ENCODE assay signal across 8 cellular contexts in the genomic region with DNA sequence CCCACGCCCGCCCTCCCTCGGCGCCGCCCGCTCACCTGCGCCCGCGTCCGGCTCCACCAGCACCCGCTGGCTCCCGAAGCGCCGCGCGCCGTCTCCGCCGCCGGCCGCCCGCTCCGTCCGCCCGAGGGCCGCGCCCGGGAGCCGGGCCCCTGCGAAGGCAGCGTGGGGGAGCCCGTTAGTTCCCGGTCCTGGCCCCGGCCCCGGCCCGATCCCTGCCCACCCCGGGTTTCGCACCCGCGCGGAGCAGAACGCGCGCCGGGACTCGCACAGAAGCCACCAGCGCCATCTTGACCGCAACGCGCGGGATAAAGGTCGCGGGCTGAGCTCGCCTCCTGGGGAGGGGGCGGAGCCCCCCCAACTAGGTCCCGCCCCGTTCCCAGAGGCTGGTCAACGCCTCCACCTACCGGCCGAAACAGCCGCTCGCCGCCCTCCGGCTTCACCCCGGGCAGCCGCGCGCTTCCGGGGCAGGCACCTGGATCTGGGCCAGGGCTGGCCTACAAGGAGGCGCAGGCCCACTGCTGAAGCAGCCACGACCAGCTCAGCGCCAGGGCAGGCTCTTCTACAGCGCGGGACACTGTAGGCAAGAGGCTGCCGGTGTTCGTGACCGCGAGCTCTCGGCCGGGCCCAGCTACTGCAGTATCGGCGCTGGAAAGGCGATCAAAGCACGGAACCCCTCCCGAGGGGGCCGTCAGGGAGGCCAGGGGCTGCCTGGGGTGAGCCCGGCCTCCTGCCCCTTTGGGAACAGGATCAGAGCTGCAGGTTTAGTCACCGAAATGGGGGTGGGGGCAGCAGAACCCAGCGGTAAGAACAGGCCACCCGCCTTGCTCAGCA. TPM values are rescaled to one million over a fixed set of nuclear protein-coding genes. Genes with fewer than 3 reads are reported as not detected.
DNase-seq lines count a peak whose midpoint lies in the region; ATAC-seq and TF ChIP-seq lines count a peak whose summit lies in the region.

A gene with protein sequence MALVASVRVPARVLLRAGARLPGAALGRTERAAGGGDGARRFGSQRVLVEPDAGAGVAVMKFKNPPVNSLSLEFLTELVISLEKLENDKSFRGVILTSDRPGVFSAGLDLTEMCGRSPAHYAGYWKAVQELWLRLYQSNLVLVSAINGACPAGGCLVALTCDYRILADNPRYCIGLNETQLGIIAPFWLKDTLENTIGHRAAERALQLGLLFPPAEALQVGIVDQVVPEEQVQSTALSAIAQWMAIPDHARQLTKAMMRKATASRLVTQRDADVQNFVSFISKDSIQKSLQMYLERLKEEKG (minus strand): TSS at position 307 of the 831 bp plus-strand sequence. CDS start 21 bp downstream, at position 286.

- H3K9me3 Mint-ChIP-seq in dendritic cell treated with granulocyte-macrophage colony-stimulating factor and Interleukin-4, amounts not matched to agents 40 ng/mL and 50 ng/mL, for 4 days = no peaks in the 10 kb centered on the region

- H3K27ac ChIP-seq in left lung = peak within 1 kb of the TSS; percentile 77 to 84

- peak within 1 kb of the TSS; percentile 85 for H3K27ac Mint-ChIP-seq in dendritic cell treated with granulocyte-macrophage colony-stimulating factor and Interleukin-4, amounts not matched to agents 40 ng/mL and 50 ng/mL, for 4 days

- DNase-seq in BJ (ENCODE audit: low read depth) (peak; percentile 56), NCI-H524 treated with DMSO at 0.1 percent for 48 hours (lab: John Stamatoyannopoulos, UW) (peak; percentile 75), left lung (peak; percentile 97 to 100)
- peak; percentile 68 for DNase-seq in activated CD4-positive, alpha-beta T cell treated with anti-CD3 and anti-CD28 coated beads, Interleukin-2, amount 50 U/mL, for 1 hour
- peak; percentile 76 to 80 for DNase-seq in stimulated activated CD4-positive, alpha-beta T cell treated with anti-CD3 and anti-CD28 coated beads, Interleukin-2, amount 100 ng/mL, for 48 hours

- peak; percentile 92 for TF ChIP-seq POLR2A in GM19099 (IDR thresholded peaks at IDR 0.05; ENCODE audit: extremely low read depth, insufficient read length, low read depth)

- H3K27me3 Mint-ChIP-seq in dendritic cell treated with granulocyte-macrophage colony-stimulating factor and Interleukin-4, amounts not matched to agents 40 ng/mL and 50 ng/mL, for 4 days = no peaks in the 10 kb centered on the region

- H3K9me3 ChIP-seq in left lung = no peaks in the 10 kb centered on the region

- peaks cover 12% of the 10 kb centered on the region for H3K4me1 Mint-ChIP-seq in dendritic cell treated with granulocyte-macrophage colony-stimulating factor and Interleukin-4, amounts not matched to agents 40 ng/mL and 50 ng/mL, for 4 days (ENCODE audit: low read depth)

- H3K27me3 ChIP-seq in BJ (ENCODE audit: control insufficient read depth, insufficient read depth, low read length) (no peaks in the 10 kb centered on the region), left lung (no peaks in the 10 kb centered on the region)

- peaks cover 61% of the 10 kb centered on the region for H3K36me3 Mint-ChIP-seq in dendritic cell treated with granulocyte-macrophage colony-stimulating factor and Interleukin-4, amounts not matched to agents 40 ng/mL and 50 ng/mL, for 4 days (ENCODE audit: low read depth)

- peaks cover 14 to 32% of the 10 kb centered on the region in 2 donors for H3K4me1 ChIP-seq in left lung

- peak within 1 kb of the TSS; percentile 57 for H3K4me3 ChIP-seq in BJ (ENCODE audit: low read depth, low read length)
- H3K4me3 ChIP-seq in left lung = peak within 1 kb of the TSS; percentile 48 to 64

- TF ChIP-seq CTCF in BJ (IDR thresholded peaks at IDR 0.05; ENCODE audit: insufficient read depth, low read depth, low read length) (peak; percentile 74), left lung (IDR thresholded peaks at IDR 0.05) (peak; percentile 48 to 79)

- H3K4me3 Mint-ChIP-seq in dendritic cell treated with granulocyte-macrophage colony-stimulating factor and Interleukin-4, amounts not matched to agents 40 ng/mL and 50 ng/mL, for 4 days = peak within 1 kb of the TSS; percentile 88

- peaks cover 23% of the 10 kb centered on the region for H3K36me3 ChIP-seq in BJ (ENCODE audit: control insufficient read depth, insufficient read depth, low read length)
- H3K36me3 ChIP-seq in left lung = peaks cover 0 to 52% of the 10 kb centered on the region in 2 donors

- POLR2A ChIA-PET in BJ (lab: Charles Lee) = no interaction called here

- CTCF ChIA-PET in BJ (lab: Yijun Ruan, JAX) = interaction anchor here (0.7 to 1.6 kb wide), 16 partner anchors 11 to 250 kb away, joined by 3 to 5 read pairs (median 3); a partner anchor contains a TSS

- ATAC-seq in HG03432 (IDR thresholded peaks at IDR 0.05; ENCODE audit: unreplicated experiment) = peak; percentile 83
- ATAC-seq in left lung = peak; percentile 99

- intact Hi-C loops in dendritic cell treated with granulocyte-macrophage colony-stimulating factor and Interleukin-4, amounts not matched to agents 40 ng/mL and 50 ng/mL, for 4 days (cut with micrococcal nuclease) = loop anchor here (1.0 kb wide), 2 partner anchors 17 to 28 kb away; a partner anchor contains a TSS
- intact Hi-C loops in left lung (cut with DNase I) = no loop called here

RNA-seq across cellular contexts. Expression of the gene that starts here (rescaled TPM):
- 36.9 and 63.9 TPM in 2 replicates for polyA plus RNA-seq in BJ (2011; rRNA removed)
- 12.7 and 15.5 TPM in 2 replicates for polyA minus RNA-seq in BJ (2011; rRNA and poly(A)+ RNA removed)
- 10 to 100 TPM; 47.3 to 51.7 TPM for total RNA-seq in left lung

Comparison
In these comparisons a context has a peak if more than half of its experiments do, and no peak if none do; other contexts are left out.
1. Peak in every context shown above with its lines: DNase-seq, ATAC-seq, H3K4me3 ChIP-seq and H3K27ac ChIP-seq.